Comparison of ENCODE assay signal across 1 cellular context in the genomic region with DNA sequence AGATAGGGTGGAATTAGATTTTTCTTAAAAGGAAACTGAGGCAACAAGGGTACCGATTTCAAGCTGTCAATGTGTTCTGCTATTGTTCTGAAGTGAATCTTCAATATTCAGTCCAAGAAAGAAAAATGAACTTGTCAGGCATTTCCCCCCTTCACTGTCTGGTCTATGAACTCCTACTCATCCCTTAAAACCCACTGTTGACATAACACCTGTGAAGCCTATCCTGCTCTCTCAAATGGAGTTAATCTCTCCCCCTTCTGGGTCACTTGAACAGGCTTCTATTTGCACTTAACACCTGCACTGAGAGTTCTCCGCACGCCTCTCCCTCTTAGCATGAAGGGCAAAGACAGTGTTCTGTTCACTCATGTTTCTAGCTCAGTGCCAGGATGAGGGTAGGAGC.
TF ChIP-seq lines count a peak whose summit lies in the region.

No MANE protein-coding gene starts in this region.

TF ChIP-seq in SK-N-SH, 30 proteins besides CTCF, POLR2A, EP300 and RAD21 (continued from another document):
- TF ChIP-seq, protein P1, sequence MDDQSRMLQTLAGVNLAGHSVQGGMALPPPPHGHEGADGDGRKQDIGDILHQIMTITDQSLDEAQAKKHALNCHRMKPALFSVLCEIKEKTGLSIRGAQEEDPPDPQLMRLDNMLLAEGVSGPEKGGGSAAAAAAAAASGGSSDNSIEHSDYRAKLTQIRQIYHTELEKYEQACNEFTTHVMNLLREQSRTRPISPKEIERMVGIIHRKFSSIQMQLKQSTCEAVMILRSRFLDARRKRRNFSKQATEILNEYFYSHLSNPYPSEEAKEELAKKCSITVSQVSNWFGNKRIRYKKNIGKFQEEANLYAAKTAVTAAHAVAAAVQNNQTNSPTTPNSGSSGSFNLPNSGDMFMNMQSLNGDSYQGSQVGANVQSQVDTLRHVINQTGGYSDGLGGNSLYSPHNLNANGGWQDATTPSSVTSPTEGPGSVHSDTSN (IDR thresholded peaks at IDR 0.05), result no peak
- TF ChIP-seq, protein P2, sequence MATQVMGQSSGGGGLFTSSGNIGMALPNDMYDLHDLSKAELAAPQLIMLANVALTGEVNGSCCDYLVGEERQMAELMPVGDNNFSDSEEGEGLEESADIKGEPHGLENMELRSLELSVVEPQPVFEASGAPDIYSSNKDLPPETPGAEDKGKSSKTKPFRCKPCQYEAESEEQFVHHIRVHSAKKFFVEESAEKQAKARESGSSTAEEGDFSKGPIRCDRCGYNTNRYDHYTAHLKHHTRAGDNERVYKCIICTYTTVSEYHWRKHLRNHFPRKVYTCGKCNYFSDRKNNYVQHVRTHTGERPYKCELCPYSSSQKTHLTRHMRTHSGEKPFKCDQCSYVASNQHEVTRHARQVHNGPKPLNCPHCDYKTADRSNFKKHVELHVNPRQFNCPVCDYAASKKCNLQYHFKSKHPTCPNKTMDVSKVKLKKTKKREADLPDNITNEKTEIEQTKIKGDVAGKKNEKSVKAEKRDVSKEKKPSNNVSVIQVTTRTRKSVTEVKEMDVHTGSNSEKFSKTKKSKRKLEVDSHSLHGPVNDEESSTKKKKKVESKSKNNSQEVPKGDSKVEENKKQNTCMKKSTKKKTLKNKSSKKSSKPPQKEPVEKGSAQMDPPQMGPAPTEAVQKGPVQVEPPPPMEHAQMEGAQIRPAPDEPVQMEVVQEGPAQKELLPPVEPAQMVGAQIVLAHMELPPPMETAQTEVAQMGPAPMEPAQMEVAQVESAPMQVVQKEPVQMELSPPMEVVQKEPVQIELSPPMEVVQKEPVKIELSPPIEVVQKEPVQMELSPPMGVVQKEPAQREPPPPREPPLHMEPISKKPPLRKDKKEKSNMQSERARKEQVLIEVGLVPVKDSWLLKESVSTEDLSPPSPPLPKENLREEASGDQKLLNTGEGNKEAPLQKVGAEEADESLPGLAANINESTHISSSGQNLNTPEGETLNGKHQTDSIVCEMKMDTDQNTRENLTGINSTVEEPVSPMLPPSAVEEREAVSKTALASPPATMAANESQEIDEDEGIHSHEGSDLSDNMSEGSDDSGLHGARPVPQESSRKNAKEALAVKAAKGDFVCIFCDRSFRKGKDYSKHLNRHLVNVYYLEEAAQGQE (IDR thresholded peaks at IDR 0.05; ENCODE audit: low read depth, low read length), result no peak
- no peak for TF ChIP-seq FOSL2 (IDR thresholded peaks at IDR 0.05; ENCODE audit: borderline replicate concordance, low read depth)
- TF ChIP-seq ELF1 (IDR thresholded peaks at IDR 0.05), result no peak
- TF ChIP-seq, protein P3, sequence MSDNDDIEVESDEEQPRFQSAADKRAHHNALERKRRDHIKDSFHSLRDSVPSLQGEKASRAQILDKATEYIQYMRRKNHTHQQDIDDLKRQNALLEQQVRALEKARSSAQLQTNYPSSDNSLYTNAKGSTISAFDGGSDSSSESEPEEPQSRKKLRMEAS (IDR thresholded peaks at IDR 0.05; ENCODE audit: low read depth), result no peak
- TF ChIP-seq, protein P4, sequence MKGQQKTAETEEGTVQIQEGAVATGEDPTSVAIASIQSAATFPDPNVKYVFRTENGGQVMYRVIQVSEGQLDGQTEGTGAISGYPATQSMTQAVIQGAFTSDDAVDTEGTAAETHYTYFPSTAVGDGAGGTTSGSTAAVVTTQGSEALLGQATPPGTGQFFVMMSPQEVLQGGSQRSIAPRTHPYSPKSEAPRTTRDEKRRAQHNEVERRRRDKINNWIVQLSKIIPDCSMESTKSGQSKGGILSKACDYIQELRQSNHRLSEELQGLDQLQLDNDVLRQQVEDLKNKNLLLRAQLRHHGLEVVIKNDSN (IDR thresholded peaks at IDR 0.05; ENCODE audit: borderline replicate concordance, low read depth), result no peak
- TF ChIP-seq TEAD4 (IDR thresholded peaks at IDR 0.05; ENCODE audit: borderline replicate concordance, insufficient read depth), result no peak
- TF ChIP-seq, protein P5, sequence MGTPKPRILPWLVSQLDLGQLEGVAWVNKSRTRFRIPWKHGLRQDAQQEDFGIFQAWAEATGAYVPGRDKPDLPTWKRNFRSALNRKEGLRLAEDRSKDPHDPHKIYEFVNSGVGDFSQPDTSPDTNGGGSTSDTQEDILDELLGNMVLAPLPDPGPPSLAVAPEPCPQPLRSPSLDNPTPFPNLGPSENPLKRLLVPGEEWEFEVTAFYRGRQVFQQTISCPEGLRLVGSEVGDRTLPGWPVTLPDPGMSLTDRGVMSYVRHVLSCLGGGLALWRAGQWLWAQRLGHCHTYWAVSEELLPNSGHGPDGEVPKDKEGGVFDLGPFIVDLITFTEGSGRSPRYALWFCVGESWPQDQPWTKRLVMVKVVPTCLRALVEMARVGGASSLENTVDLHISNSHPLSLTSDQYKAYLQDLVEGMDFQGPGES (IDR thresholded peaks at IDR 0.05; ENCODE audit: low read depth, low read length), result no peak
- TF ChIP-seq RCOR1 (IDR thresholded peaks at IDR 0.05; ENCODE audit: low read length), result no peak
- no peak for TF ChIP-seq FOXJ3 (CRISPR knock-in tag; IDR thresholded peaks at IDR 0.05)
- no peak for TF ChIP-seq POLR2AphosphoS5 (IDR thresholded peaks at IDR 0.05; ENCODE audit: low read depth, low read length)
- no peak for TF ChIP-seq YY1 (IDR thresholded peaks at IDR 0.05; ENCODE audit: low read depth)
